Comparison of ENCODE assay signal across 1 cellular context in genomic region chr1:231885209-231885854, GRCh38.
A peak's percentile ranks its signal among the peaks of the same experiment; 100 is the strongest.
TF ChIP-seq lines count a peak whose summit lies in the region.

No MANE protein-coding gene starts in this region.

TF ChIP-seq in endothelial cell of umbilical vein, 7 proteins besides CTCF, POLR2A, EP300 and RAD21:
- TF ChIP-seq POLR2AphosphoS5 (IDR thresholded peaks at IDR 0.05; ENCODE audit: insufficient read depth, low read depth, low read length) (peak; percentile 27), FOS (IDR thresholded peaks at IDR 0.05; ENCODE audit: borderline replicate concordance, insufficient read depth, low read length) (peak; percentile 61), GATA2 (IDR thresholded peaks at IDR 0.05; ENCODE audit: insufficient read depth, insufficient read length, low read depth, low read length) (peak; percentile 85), EZH2 (IDR thresholded peaks at IDR 0.05; ENCODE audit: borderline replicate concordance, low read depth, low read length, severe bottlenecking) (no peak), JUN (IDR thresholded peaks at IDR 0.05; ENCODE audit: borderline replicate concordance, insufficient read depth, insufficient read length, low read depth) (peak; percentile 28), MAX (IDR thresholded peaks at IDR 0.05; ENCODE audit: insufficient read depth, insufficient read length) (no peak), MYC (IDR thresholded peaks at IDR 0.05; ENCODE audit: low read depth, low read length) (no peak)
